1 cellular context compared by ENCODE assay signal in genomic region chr1:212432706-212433576, GRCh38.
TF ChIP-seq lines count a peak whose summit lies in the region.

Gene NENF, plus strand, starts transcription at chr1:212432920. Its CDS starts 24 bp downstream, at chr1:212432944.

TF ChIP-seq in K562, 482 proteins besides CTCF, POLR2A, EP300 and RAD21 (continued from another document):
- TF ChIP-seq ZNF121 (CRISPR knock-in tag; conservative IDR thresholded peaks at IDR 0.05) (no peak), TCF15 (CRISPR knock-in tag; IDR thresholded peaks at IDR 0.05) (no peak), EZH2 (IDR thresholded peaks at IDR 0.05; ENCODE audit: borderline replicate concordance, low read depth, low read length) (no peak), ZNF24 (IDR thresholded peaks at IDR 0.05) (no peak), PTRF (tag; IDR thresholded peaks at IDR 0.05) (no peak), HDAC8 (tag; IDR thresholded peaks at IDR 0.05) (no peak), PRMT5 (CRISPR knock-in tag; IDR thresholded peaks at IDR 0.05) (no peak), ZFP36 (IDR thresholded peaks at IDR 0.05; ENCODE audit: low read depth, low read length, partially characterized antibody) (no peak), MYBL2 (IDR thresholded peaks at IDR 0.05; ENCODE audit: low read depth) (no peak), MYBL2 (CRISPR knock-in tag; IDR thresholded peaks at IDR 0.05; ENCODE audit: borderline replicate concordance) (no peak), NCOR1 (IDR thresholded peaks at IDR 0.05) (no peak), ZBTB9 (CRISPR knock-in tag; IDR thresholded peaks at IDR 0.05) (no peak), ATF2 (CRISPR knock-in tag; IDR thresholded peaks at IDR 0.05) (no peak), ZNF217 (CRISPR knock-in tag; IDR thresholded peaks at IDR 0.05) (no peak), SLC30A9 (CRISPR knock-in tag; IDR thresholded peaks at IDR 0.05) (no peak), FOXA3 (CRISPR knock-in tag; conservative IDR thresholded peaks at IDR 0.05 in 1 of 2, IDR thresholded peaks at IDR 0.05 in 1 of 2) (no peak), ZNF197 (CRISPR knock-in tag; IDR thresholded peaks at IDR 0.05; ENCODE audit: low read depth) (no peak), CXXC5 (CRISPR knock-in tag; IDR thresholded peaks at IDR 0.05) (peak; percentile 95), CHAMP1 (IDR thresholded peaks at IDR 0.05) (no peak), AFF4 (CRISPR knock-in tag; IDR thresholded peaks at IDR 0.05) (no peak), MTF1 (CRISPR knock-in tag; IDR thresholded peaks at IDR 0.05; ENCODE audit: borderline replicate concordance) (no peak), EGR1 (conservative IDR thresholded peaks at IDR 0.05) (peak; percentile 76), NUFIP1 (IDR thresholded peaks at IDR 0.05; ENCODE audit: partially characterized antibody) (no peak), HMBOX1 (IDR thresholded peaks at IDR 0.05) (no peak), RBM17 (IDR thresholded peaks at IDR 0.05; ENCODE audit: borderline replicate concordance, low read depth, low read length) (no peak), HES1 (IDR thresholded peaks at IDR 0.05; ENCODE audit: low read depth) (no peak), TGIF2 (CRISPR knock-in tag; IDR thresholded peaks at IDR 0.05) (no peak), ZNF589 (CRISPR knock-in tag; IDR thresholded peaks at IDR 0.05; ENCODE audit: low read depth) (peak; percentile 66; the same call in 1 of the 2 replicates), THAP7 (CRISPR knock-in tag; IDR thresholded peaks at IDR 0.05) (0 out of 2 replicates have a peak, but pooled peaks have one; percentile 34), SUPT5H (IDR thresholded peaks at IDR 0.05) (peak; percentile 77), LEF1 (IDR thresholded peaks at IDR 0.05) (no peak), CCNT2 (IDR thresholded peaks at IDR 0.05; ENCODE audit: borderline replicate concordance, extremely low read depth, insufficient read length, low read depth, low read length) (peak; percentile 87), FOXK2 (conservative IDR thresholded peaks at IDR 0.05 in 1 of 2, IDR thresholded peaks at IDR 0.05 in 1 of 2; ENCODE audit: low read depth in 2 of 2) (no peak), SMAD2 (IDR thresholded peaks at IDR 0.05; ENCODE audit: low read depth, low read length) (no peak), ZNF695 (CRISPR knock-in tag; IDR thresholded peaks at IDR 0.05) (no peak), CBX2 (IDR thresholded peaks at IDR 0.05; ENCODE audit: insufficient read depth, low read length, poor library complexity, severe bottlenecking) (no peak), ZNF232 (CRISPR knock-in tag; IDR thresholded peaks at IDR 0.05) (no peak), GTF2A2 (tag; IDR thresholded peaks at IDR 0.05) (no peak), ZNF311 (CRISPR knock-in tag; IDR thresholded peaks at IDR 0.05) (no peak), PATZ1 (CRISPR knock-in tag; IDR thresholded peaks at IDR 0.05; ENCODE audit: borderline replicate concordance) (no peak), ATF3 (IDR thresholded peaks at IDR 0.05) (no peak), ATF3 (CRISPR knock-in tag; conservative IDR thresholded peaks at IDR 0.05) (0 out of 2 replicates have a peak, but pooled peaks have one; percentile 17), ZBTB1 (CRISPR knock-in tag; IDR thresholded peaks at IDR 0.05; ENCODE audit: borderline replicate concordance, low read depth) (no peak), ZNF512 (tag; IDR thresholded peaks at IDR 0.05) (no peak), ZNF778 (CRISPR knock-in tag; IDR thresholded peaks at IDR 0.05) (no peak), MYC (IDR thresholded peaks at IDR 0.05; ENCODE audit: low read depth, low read length) (peak; percentile 62), MYC (CRISPR knock-in tag; IDR thresholded peaks at IDR 0.05; ENCODE audit: borderline replicate concordance, low read depth) (no peak), ZNF644 (tag; IDR thresholded peaks at IDR 0.05; ENCODE audit: low read depth) (no peak), NBN (IDR thresholded peaks at IDR 0.05; ENCODE audit: low read depth) (no peak), POLR2G (IDR thresholded peaks at IDR 0.05; ENCODE audit: low read depth, low read length) (peak; percentile 93), ZNF75A (CRISPR knock-in tag; IDR thresholded peaks at IDR 0.05) (no peak), SIX5 (IDR thresholded peaks at IDR 0.05; ENCODE audit: borderline replicate concordance in 1 of 2, insufficient read depth in 1 of 2, low read depth in 1 of 2, low read length in 2 of 2) (no peak), ZNF165 (CRISPR knock-in tag; IDR thresholded peaks at IDR 0.05; ENCODE audit: borderline replicate concordance) (no peak), CBFB (CRISPR knock-in tag; IDR thresholded peaks at IDR 0.05) (no peak), HCFC1 (IDR thresholded peaks at IDR 0.05; ENCODE audit: low read depth, low read length) (no peak)
TF ChIP-seq in K562: peak in this region for 67.
